Comparison of ENCODE assay signal across 2 cellular contexts in genomic region chr6:107275330-107275865, GRCh38.
A peak's percentile ranks its signal among the peaks of the same experiment; 100 is the strongest.
TF ChIP-seq lines count a peak whose summit lies in the region.

No MANE protein-coding gene starts in this region.

TF ChIP-seq in IMR-90, 13 proteins besides CTCF, POLR2A, EP300 and RAD21 (continued from another document):
- peak; percentile 44; the same call in 1 of the 2 replicates for TF ChIP-seq USF2 (IDR thresholded peaks at IDR 0.05; ENCODE audit: low read depth, low read length)

TF ChIP-seq in GM23338, 12 proteins besides CTCF, POLR2A, EP300 and RAD21:
- TF ChIP-seq ZNF462 (CRISPR knock-in tag; IDR thresholded peaks at IDR 0.05) (no peak), ETS1 (IDR thresholded peaks at IDR 0.05) (no peak), STAT1 (IDR thresholded peaks at IDR 0.05; ENCODE audit: unreplicated experiment) (no peak), REST (IDR thresholded peaks at IDR 0.05; ENCODE audit: unreplicated experiment) (no peak), EZH2phosphoT487 (IDR thresholded peaks at IDR 0.05; ENCODE audit: unreplicated experiment) (no peak), NANOG (IDR thresholded peaks at IDR 0.05; ENCODE audit: borderline replicate concordance) (no peak), EZH2 (IDR thresholded peaks at IDR 0.05; ENCODE audit: low read depth, unreplicated experiment) (no peak), JUNB (IDR thresholded peaks at IDR 0.05; ENCODE audit: unreplicated experiment) (no peak), ZNF114 (CRISPR knock-in tag; IDR thresholded peaks at IDR 0.05) (no peak), CREB1 (CRISPR knock-in tag; IDR thresholded peaks at IDR 0.05; ENCODE audit: low read depth) (no peak), ZNF331 (CRISPR knock-in tag; IDR thresholded peaks at IDR 0.05; ENCODE audit: low read depth) (no peak), POLR2AphosphoS5 (IDR thresholded peaks at IDR 0.05; ENCODE audit: low read depth) (no peak)
TF ChIP-seq in GM23338: peak in this region for 0.
